15 cellular contexts compared by ENCODE assay signal in the genomic region with DNA sequence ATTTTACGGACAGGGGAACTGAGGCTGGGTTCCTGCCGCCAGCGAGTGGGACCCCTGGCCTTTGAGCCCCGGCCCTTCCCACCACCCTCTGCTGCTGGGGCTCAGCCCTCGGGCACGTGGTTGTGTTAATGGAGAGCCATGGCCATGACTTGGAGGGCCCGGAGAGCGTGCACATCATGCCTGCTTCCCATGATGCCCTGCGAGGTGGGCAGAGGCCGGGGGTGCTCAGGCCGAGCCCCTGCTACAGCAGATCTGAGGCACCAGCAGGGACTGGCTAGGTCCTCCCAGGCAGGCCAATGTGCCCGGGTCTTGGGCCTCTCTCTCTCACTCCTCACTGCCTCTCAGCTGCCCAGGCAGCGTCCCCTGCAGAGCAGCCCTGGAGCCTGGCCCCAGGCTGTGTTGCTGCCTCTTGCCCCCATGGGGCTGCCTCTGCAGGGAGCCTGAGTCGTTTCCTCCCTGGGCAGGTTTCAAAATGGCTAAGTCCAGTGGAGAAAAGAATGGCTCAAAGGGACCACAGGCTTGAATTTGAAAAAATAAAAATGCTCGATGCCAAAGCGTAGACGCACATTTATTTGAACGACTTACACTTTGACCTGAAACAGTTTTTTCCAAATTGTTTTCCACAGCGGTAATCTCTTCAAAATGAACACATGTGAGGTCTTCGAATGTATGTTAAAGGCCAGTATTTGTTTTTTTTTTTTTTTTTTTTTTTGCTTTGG.
DNase-seq lines count a peak whose midpoint lies in the region; ATAC-seq, FAIRE-seq and TF ChIP-seq lines count a peak whose summit lies in the region.
"Had no signal": no experiment of that assay in that cellular context is flagged by ENCODE, and none has a peak within 500 bp of the region (broad histone marks: within the 10 kb centered on the region; RNA-seq: fewer than 3 reads in every experiment).

No MANE protein-coding gene starts in this region.

- TF ChIP-seq POLR2A in breast epithelium (IDR thresholded peaks at IDR 0.05) (no peak), GM12892 (IDR thresholded peaks at IDR 0.05; ENCODE audit: low read depth, low read length) (no peak)

- H3K4me1 ChIP-seq in breast epithelium, result no peaks in the 10 kb centered on the region

- no peak overlapping the region for H3K4me3 ChIP-seq in breast epithelium
- H3K4me3 ChIP-seq: SK-N-MC had no signal

- H3K4me1 Mint-ChIP-seq in MCF 10A (ENCODE audit: insufficient read depth, unreplicated experiment) (peaks cover 16% of the 10 kb centered on the region), WTC11 (peaks cover 14% of the 10 kb centered on the region)

- H3K36me3 Mint-ChIP-seq in MCF 10A (ENCODE audit: insufficient read depth, unreplicated experiment) (peaks cover 6% of the 10 kb centered on the region), WTC11 (no peaks in the 10 kb centered on the region)

- H3K9me3 Mint-ChIP-seq in MCF 10A (ENCODE audit: unreplicated experiment), result peaks cover 6% of the 10 kb centered on the region
- no peaks in the 10 kb centered on the region for H3K9me3 Mint-ChIP-seq in WTC11
- H3K9me3 Mint-ChIP-seq: nephron progenitor cell had no signal

- DNase-seq in MCF 10A (ENCODE audit: unreplicated experiment) (no peak), breast epithelium (ENCODE audit: low spot score in 2 of 2) (no peak), WTC11 (ENCODE audit: low spot score) (no peak), iris pigment epithelial cell (ENCODE audit: low read depth) (peak; percentile 10), urothelium cell line (ENCODE audit: low spot score) (no peak), GM12892 (ENCODE audit: insufficient read length) (no peak)
- DNase-seq: AML-193, amniotic stem cell, kidney glomerular epithelial cell, NCI-H774, nephron progenitor cell had no signal

- ATAC-seq in WTC11 (no peak), GM21367 (IDR thresholded peaks at IDR 0.05; ENCODE audit: unreplicated experiment) (no peak), GM19397 (IDR thresholded peaks at IDR 0.05; ENCODE audit: unreplicated experiment) (no peak)

- no peaks in the 10 kb centered on the region for H3K36me3 ChIP-seq in breast epithelium

- POLR2A ChIA-PET in MCF 10A (lab: Yijun Ruan, JAX) (interaction anchor here (1.4 kb wide), 1 partner anchor 84 kb away, joined by 3 read pairs; no protein-coding TSS in a partner anchor), WTC11 (lab: Charles Lee) (no interaction called here)

- intact Hi-C loops in MCF 10A (cut with micrococcal nuclease), result no loop called here
- intact Hi-C loops in breast epithelium (cut with DNase I; ENCODE audit: low total_unique reads), result no loop called here

- H3K27me3 ChIP-seq in breast epithelium, result peaks cover 0 to 6% of the 10 kb centered on the region in 2 donors

- FAIRE-seq in urothelium cell line (lab: Jason Lieb, UNC), result peak; percentile 30
- no peak for FAIRE-seq in GM12892 (lab: Jason Lieb, UNC)
- FAIRE-seq: frontal cortex had no signal

- H3K27ac Mint-ChIP-seq in MCF 10A (ENCODE audit: low read depth, unreplicated experiment) (peak overlapping the region; percentile 51), WTC11 (no peak overlapping the region)
- H3K27ac Mint-ChIP-seq: nephron progenitor cell had no signal

- no peaks in the 10 kb centered on the region for H3K9me3 ChIP-seq in breast epithelium

- H3K27me3 Mint-ChIP-seq in MCF 10A (ENCODE audit: insufficient read depth, unreplicated experiment), result no peaks in the 10 kb centered on the region
- no peaks in the 10 kb centered on the region for H3K27me3 Mint-ChIP-seq in WTC11 (ENCODE audit: low read depth)

- BruUV-seq in MCF 10A (replicated peaks; lab: Mats Ljungman, UMichigan), result no TSS peak

- peak overlapping the region in 1 of 2 donors; percentile 80 for H3K27ac ChIP-seq in breast epithelium
- H3K27ac ChIP-seq: SK-N-MC had no signal

- H3K4me3 Mint-ChIP-seq in MCF 10A (ENCODE audit: unreplicated experiment), result no peak overlapping the region
- H3K4me3 Mint-ChIP-seq in WTC11, result no peak overlapping the region
- H3K4me3 Mint-ChIP-seq: nephron progenitor cell had no signal

- CTCF ChIA-PET in MCF 10A (lab: Yijun Ruan, JAX), result no interaction called here
- CTCF ChIA-PET in WTC11 (lab: Charles Lee), result interaction anchor here (2.2 to 2.4 kb wide), 2 partner anchors 33 to 35 kb away, joined by 7 to 12 read pairs; no protein-coding TSS in a partner anchor

- TF ChIP-seq CTCF in MCF 10A (IDR thresholded peaks at IDR 0.05; ENCODE audit: unreplicated experiment) (no peak), breast epithelium (IDR thresholded peaks at IDR 0.05) (no peak), WTC11 (IDR thresholded peaks at IDR 0.05) (no peak)

TF ChIP-seq in WTC11, 78 proteins besides CTCF, POLR2A, EP300 and RAD21:
- TF ChIP-seq ZNF317 (CRISPR knock-in tag; IDR thresholded peaks at IDR 0.05; ENCODE audit: borderline replicate concordance, low read depth), result no peak
- peak; percentile 99 for TF ChIP-seq ZNF423 (CRISPR knock-in tag; IDR thresholded peaks at IDR 0.05)
TF ChIP-seq in WTC11: peak in this region for 1.
